25 cellular contexts compared by ENCODE assay signal in the genomic region with DNA sequence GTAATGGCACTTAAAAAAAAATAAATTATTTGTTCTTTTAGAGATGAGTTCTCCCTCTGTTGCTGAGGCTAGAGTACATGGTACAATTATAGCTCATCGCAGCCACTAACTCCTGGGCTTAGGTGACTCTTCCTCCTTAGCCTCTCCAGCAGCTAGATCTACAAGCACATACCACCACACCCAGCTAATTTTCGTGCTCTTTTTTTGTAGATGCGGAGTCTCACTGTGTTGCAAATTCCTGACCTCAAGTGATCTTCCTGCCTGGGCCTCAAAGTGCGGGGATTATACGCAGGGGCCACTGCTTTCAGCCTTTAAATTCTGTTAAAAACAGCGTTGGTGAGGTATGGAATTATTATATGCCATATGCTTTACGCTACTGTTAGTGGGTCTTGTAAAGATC.
"Had no signal": no experiment of that assay in that cellular context is flagged by ENCODE, and none has a peak within 500 bp of the region (broad histone marks: within the 10 kb centered on the region; RNA-seq: fewer than 3 reads in every experiment).

No MANE protein-coding gene starts in this region.

- H3K4me1 ChIP-seq: SJSA1 had no signal

- H3K4me2 ChIP-seq: KMS-11 had no signal

- H3K27ac Mint-ChIP-seq: IgD-negative memory B cell had no signal

- H3K27me3 Mint-ChIP-seq: IgD-negative memory B cell had no signal

- H3K27me3 ChIP-seq: SJSA1 had no signal

- H3K9ac ChIP-seq: KMS-11 had no signal

- H3K36me3 ChIP-seq: SJSA1 had no signal

- H3K9me3 ChIP-seq: SJSA1 had no signal

- FAIRE-seq: HTR-8/SVneo, K562, RCC 7860 had no signal

- DNase-seq: Kasumi-1, MM.1S, NCI-H1092 treated with DMSO at 0.1 percent for 48 hours, NCI-H1436, NCI-H187, NCI-H2029, NCI-H2081 treated with DMSO at 0.1 percent for 48 hours, NCI-H2171, NCI-H226, NCI-H446, NCI-H510A, NCI-H524 treated with DMSO at 0.1 percent for 48 hours, NCI-H69, NCI-H774, Right ventricle myocardium superior, RPMI8226, SIG-M5 had no signal

- H3K4me3 ChIP-seq: K562, SJSA1, SK-N-MC had no signal

- H3K27ac ChIP-seq: HL-60, KMS-11, SJSA1, SK-N-MC had no signal

- H3K4me3 Mint-ChIP-seq: IgD-negative memory B cell had no signal

- ATAC-seq: K562 had no signal

- H3K36me3 Mint-ChIP-seq: IgD-negative memory B cell had no signal
